ENCODE assay signal across 8 cellular contexts in genomic region chrX:78092296-78092695, GRCh38. TPM values are rescaled to one million over a fixed set of nuclear protein-coding genes. Genes with fewer than 3 reads are reported as not detected.
DNase-seq lines count a peak whose midpoint lies in the region; ATAC-seq and TF ChIP-seq lines count a peak whose summit lies in the region.

No MANE protein-coding gene starts in this region.

- no peak overlapping the region for H3K4me3 Mint-ChIP-seq in activated naive CD8-positive, alpha-beta T cell treated with anti-CD3 and anti-CD28 coated beads, Interleukin-2, amount 50 U/mL, for 24 hours
- no peak overlapping the region for H3K4me3 Mint-ChIP-seq in mesothelial cell of epicardium

- ATAC-seq in GM19397 (IDR thresholded peaks at IDR 0.05; ENCODE audit: unreplicated experiment): peak; percentile 71
- ATAC-seq in HG03469 (IDR thresholded peaks at IDR 0.05; ENCODE audit: unreplicated experiment): peak; percentile 62
- peak; percentile 66 for ATAC-seq in activated naive CD8-positive, alpha-beta T cell treated with anti-CD3 and anti-CD28 coated beads, Interleukin-2, amount 50 U/mL, for 24 hours
- ATAC-seq in activated CD4-positive, CD25-positive, alpha-beta regulatory T cell treated with anti-CD3 and anti-CD28 coated beads, Interleukin-2, amount 50 U/mL, for 24 hours: no peak

- DNase-seq in EH (ENCODE audit: low read depth) (peak; percentile 52), mesothelial cell of epicardium (ENCODE audit: low spot score in 2 of 2, unreplicated experiment in 2 of 2) (no peak), NOMO-1 (lab: John Stamatoyannopoulos, UW; ENCODE audit: unreplicated experiment in 2 of 2) (no peak)
- DNase-seq in activated naive CD8-positive, alpha-beta T cell treated with anti-CD3 and anti-CD28 coated beads, Interleukin-2, amount 50 U/mL, for 24 hours: no peak
- DNase-seq in NK-92 treated with Interleukin-12 subunit alpha and Interleukin-12 subunit beta, amount 100 ng/mL, for 24 hours (lab: John Stamatoyannopoulos, UW): no peak

- peaks cover 2% of the 10 kb centered on the region for H3K4me1 Mint-ChIP-seq in activated naive CD8-positive, alpha-beta T cell treated with anti-CD3 and anti-CD28 coated beads, Interleukin-2, amount 50 U/mL, for 24 hours
- H3K4me1 Mint-ChIP-seq in mesothelial cell of epicardium: no peaks in the 10 kb centered on the region

- no peaks in the 10 kb centered on the region for H3K27me3 Mint-ChIP-seq in activated naive CD8-positive, alpha-beta T cell treated with anti-CD3 and anti-CD28 coated beads, Interleukin-2, amount 50 U/mL, for 24 hours
- no peaks in the 10 kb centered on the region for H3K27me3 Mint-ChIP-seq in mesothelial cell of epicardium (ENCODE audit: low read depth)

- H3K27ac Mint-ChIP-seq in activated naive CD8-positive, alpha-beta T cell treated with anti-CD3 and anti-CD28 coated beads, Interleukin-2, amount 50 U/mL, for 24 hours: no peak overlapping the region
- no peak overlapping the region for H3K27ac Mint-ChIP-seq in mesothelial cell of epicardium

- peaks cover 5% of the 10 kb centered on the region for H3K9me3 Mint-ChIP-seq in activated naive CD8-positive, alpha-beta T cell treated with anti-CD3 and anti-CD28 coated beads, Interleukin-2, amount 50 U/mL, for 24 hours
- H3K9me3 Mint-ChIP-seq in mesothelial cell of epicardium: peaks cover 28% of the 10 kb centered on the region

- peak; percentile 20 for TF ChIP-seq CTCF in mesothelial cell of epicardium (IDR thresholded peaks at IDR 0.05; ENCODE audit: unreplicated experiment)

- no peaks in the 10 kb centered on the region for H3K36me3 Mint-ChIP-seq in activated naive CD8-positive, alpha-beta T cell treated with anti-CD3 and anti-CD28 coated beads, Interleukin-2, amount 50 U/mL, for 24 hours (ENCODE audit: low read depth)
- H3K36me3 Mint-ChIP-seq in mesothelial cell of epicardium: no peaks in the 10 kb centered on the region

RNA-seq across cellular contexts. Expression of gene PGK1, which starts 11.8 kb away (rescaled TPM):
- 243 to 269 TPM (median 259 TPM) in 3 replicates for total RNA-seq in mesothelial cell of epicardium

RNA-seq across cellular contexts. Expression of gene TAF9B, which starts 47.2 kb away (rescaled TPM):
- 14.6 to 15.9 TPM (median 15.7 TPM) in 3 replicates for total RNA-seq in mesothelial cell of epicardium

Comparison
In these comparisons a context has a peak if more than half of its experiments do, and no peak if none do; other contexts are left out.
1. ATAC-seq: peak in GM19397 (single experiment), HG03469 (single experiment) and activated naive CD8-positive, alpha-beta T cell treated with anti-CD3 and anti-CD28 coated beads, Interleukin-2, amount 50 U/mL, for 24 hours (single experiment); none in activated CD4-positive, CD25-positive, alpha-beta regulatory T cell treated with anti-CD3 and anti-CD28 coated beads, Interleukin-2, amount 50 U/mL, for 24 hours (0 of 2).